ENCODE assay signal across 26 cellular contexts in genomic region chr18:79637921-79638855, GRCh38. TPM values are rescaled to one million over a fixed set of nuclear protein-coding genes. Genes with fewer than 3 reads are reported as not detected.
DNase-seq lines count a peak whose midpoint lies in the region; ATAC-seq and TF ChIP-seq lines count a peak whose summit lies in the region.
"Had no signal": no experiment of that assay in that cellular context is flagged by ENCODE, and none has a peak within 500 bp of the region (broad histone marks: within the 10 kb centered on the region; RNA-seq: fewer than 3 reads in every experiment).

No MANE protein-coding gene starts in this region.

- WGBS in mesendoderm (ENCODE audit: extremely low coverage, insufficient coverage, low lambda C conversion rate) = no CpG with 5 or more reads among the region's 95 CpGs
- WGBS in aorta, 2 donors = 16 to 30% methylated on average over 72 to 95 of the region's 95 CpGs

- H2BK5ac ChIP-seq in mesendoderm (ENCODE audit: low read length) = no peak overlapping the region

- H3K9ac ChIP-seq in mesendoderm (ENCODE audit: low read length) = peak overlapping the region; percentile 53
- H3K9ac ChIP-seq: KMS-11 had no signal

- no peak overlapping the region for H2AK5ac ChIP-seq in mesendoderm (ENCODE audit: low read length)

- no peak overlapping the region for H3K23ac ChIP-seq in mesendoderm (ENCODE audit: low read length)

- H2BK120ac ChIP-seq in mesendoderm (ENCODE audit: low read depth, low read length) = no peak overlapping the region

- H3K18ac ChIP-seq in mesendoderm (ENCODE audit: low read length) = peak overlapping the region; percentile 63

- peaks cover 62% of the 10 kb centered on the region for H3K27me3 ChIP-seq in left ventricle myocardium inferior (ENCODE audit: low read depth)
- peaks cover 4% of the 10 kb centered on the region for H3K27me3 ChIP-seq in mesendoderm (ENCODE audit: insufficient read depth, low read length, poor library complexity)
- H3K27me3 ChIP-seq in aorta (ENCODE audit: control insufficient read depth in 1 of 2, insufficient read depth in 2 of 2, low read length in 1 of 2) = no peaks in the 10 kb centered on the region
- H3K27me3 ChIP-seq: right lobe of liver, SJSA1, testis had no signal

- intact Hi-C loops in left ventricle myocardium inferior (cut with micrococcal nuclease) = no loop called here
- intact Hi-C loops in Right ventricle myocardium inferior (cut with DNase I) = no loop called here
- intact Hi-C loops in aorta (cut with DNase I) = loop anchor here (5.0 kb wide), 1 partner anchor 51 kb away; no protein-coding TSS in a partner anchor
- intact Hi-C loops in mucosa of descending colon (cut with DNase I, micrococcal nuclease) = no loop called here

- H4K5ac ChIP-seq in mesendoderm (ENCODE audit: low read length) = no peak overlapping the region

- no peak overlapping the region for H2BK15ac ChIP-seq in mesendoderm (replicated peaks; ENCODE audit: low read depth)

- DNase-seq in left ventricle myocardium inferior = no peak
- DNase-seq in Right ventricle myocardium inferior (ENCODE audit: missing footprints) = no peak
- peak; percentile 41 for DNase-seq in ecto neural progenitor cell (ENCODE audit: low spot score)
- DNase-seq in mesendoderm = no peak
- DNase-seq in aorta = no peak
- DNase-seq in mucosa of descending colon = no peak
- DNase-seq in SK-N-DZ (ENCODE audit: low spot score) = no peak
- DNase-seq in effector CD4-positive, alpha-beta T cell = no peak
- DNase-seq: 8988T; activated CD4-positive, alpha-beta memory T cell treated with anti-CD3 and anti-CD28 coated beads, Interleukin-2, amount 10 ng/mL, durations not matched to agents 7 days and 5 days; activated CD4-positive, CD25-positive, alpha-beta regulatory T cell treated with anti-CD3 and anti-CD28 coated beads, Interleukin-2, amount 50 U/mL, for 72 hours; activated effector memory CD4-positive, alpha-beta T cell treated with anti-CD3 and anti-CD28 coated beads, Interleukin-2, amount 50 U/mL, for 16 hours; activated naive CD8-positive, alpha-beta T cell treated with anti-CD3 and anti-CD28 coated beads for 36 hours; CD4-positive, CD25-positive, alpha-beta regulatory T cell; MM.1S; NCI-H1417 treated with DMSO at 0.1 percent for 48 hours; NCI-H2081 treated with DMSO at 0.1 percent for 48 hours; NCI-H345; right lobe of liver; stimulated activated CD4-positive, alpha-beta T cell treated with anti-CD3 and anti-CD28 coated beads, Interleukin-4, amount 100 ng/mL, for 4 hours; stimulated activated naive B cell treated with anti-CD40 and anti-IgM and Interleukin-4, amounts not matched to agents 10 μg/mL and 1 μg/mL and 100 μg/mL, for 72 hours; T-helper 1 cell; testis had no signal

- peak overlapping the region; percentile 50 for H3K4me2 ChIP-seq in mesendoderm (ENCODE audit: low read length)
- H3K4me2 ChIP-seq: KMS-11 had no signal

- H3K56ac ChIP-seq in mesendoderm (ENCODE audit: low read length) = peak overlapping the region; percentile 78

- peak overlapping the region; percentile 11 for H3K4me3 ChIP-seq in left ventricle myocardium inferior
- no peak overlapping the region for H3K4me3 ChIP-seq in mesendoderm (ENCODE audit: low read length)
- H3K4me3 ChIP-seq in aorta (ENCODE audit: low read length in 2 of 2) = no peak overlapping the region
- no peak overlapping the region for H3K4me3 ChIP-seq in mucosa of descending colon
- H3K4me3 ChIP-seq: GM12878, right lobe of liver, SJSA1 had no signal

- H3K36me3 ChIP-seq in left ventricle myocardium inferior (no peaks in the 10 kb centered on the region), mesendoderm (ENCODE audit: control insufficient read depth, insufficient read depth, low read length) (no peaks in the 10 kb centered on the region), aorta (ENCODE audit: control insufficient read depth in 1 of 2, insufficient read depth in 2 of 2, low read length in 1 of 2) (no peaks in the 10 kb centered on the region), mucosa of descending colon (ENCODE audit: low read depth) (no peaks in the 10 kb centered on the region)
- H3K36me3 ChIP-seq: right lobe of liver, SJSA1 had no signal

- no peaks in the 10 kb centered on the region for H3K9me3 ChIP-seq in left ventricle myocardium inferior (replicated peaks)
- H3K9me3 ChIP-seq in aorta (ENCODE audit: control insufficient read depth, low read length) = no peaks in the 10 kb centered on the region
- no peaks in the 10 kb centered on the region for H3K9me3 ChIP-seq in mucosa of descending colon
- H3K9me3 ChIP-seq: right lobe of liver, testis had no signal

- no peaks in the 10 kb centered on the region for H3K79me2 ChIP-seq in mesendoderm (ENCODE audit: control insufficient read depth, insufficient read depth, low read length)

- TF ChIP-seq CTCF in left ventricle myocardium inferior (IDR thresholded peaks at IDR 0.05; ENCODE audit: borderline replicate concordance) (no peak), mucosa of descending colon (IDR thresholded peaks at IDR 0.05) (no peak)

- no peak overlapping the region for H4K8ac ChIP-seq in mesendoderm (ENCODE audit: low read depth, low read length)

- H3K79me1 ChIP-seq in mesendoderm (ENCODE audit: low read length) = no peaks in the 10 kb centered on the region

- peak overlapping the region; percentile 45 for H3K4ac ChIP-seq in mesendoderm (ENCODE audit: low read depth, low read length)

- no peak overlapping the region for H3K27ac ChIP-seq in left ventricle myocardium inferior (replicated peaks)
- no peak overlapping the region for H3K27ac ChIP-seq in mesendoderm (ENCODE audit: low read depth, low read length)
- peak overlapping the region in 1 of 2 donors; percentile 29 for H3K27ac ChIP-seq in aorta (ENCODE audit: low read depth in 1 of 2, low read length in 2 of 2)
- H3K27ac ChIP-seq: KMS-11, right lobe of liver, SJSA1, testis had no signal

- no peak for ATAC-seq in Right ventricle myocardium inferior
- peak; percentile 76 for ATAC-seq in aorta (ENCODE audit: low FRiP score)
- ATAC-seq in mucosa of descending colon = no peak
- ATAC-seq: GM12878; right lobe of liver; stimulated activated naive B cell treated with anti-CD40 and anti-IgM and Interleukin-4, amounts not matched to agents 10 μg/mL and 1 μg/mL and 100 μg/mL, for 72 hours had no signal

- H3K4me1 ChIP-seq in left ventricle myocardium inferior (no peaks in the 10 kb centered on the region), mesendoderm (ENCODE audit: control insufficient read depth, low read depth, low read length) (no peaks in the 10 kb centered on the region), aorta (ENCODE audit: control insufficient read depth in 1 of 2, insufficient read depth in 2 of 2, low read length in 2 of 2) (no peaks in the 10 kb centered on the region), mucosa of descending colon (ENCODE audit: low read depth) (no peaks in the 10 kb centered on the region)
- H3K4me1 ChIP-seq: right lobe of liver, testis had no signal

RNA-seq across cellular contexts. Expression of gene CTDP1, which starts 41.4 kb away (rescaled TPM):
- total RNA-seq in left ventricle myocardium inferior (7.5 TPM), Right ventricle myocardium inferior (8.4 TPM), aorta (10 to 100 TPM; 18.5 to 19.8 TPM), mucosa of descending colon (10 to 100 TPM; 28.6 to 37.4 (median 30.1) TPM)
- polyA plus RNA-seq in mesendoderm (2013, experiment 1 of 2) = 19.0 TPM
- polyA plus RNA-seq in mesendoderm (2013, experiment 2 of 2) = 19.0 TPM
- 10 to 100 TPM in 1 of 2 donors, 1 to 10 TPM in 1; 7.0 to 14.9 TPM for polyA plus RNA-seq in aorta
- polyA plus RNA-seq in SK-N-DZ (2014; cell fraction: cytosol; rRNA removed) = 22.8 and 25.5 TPM in 2 replicates
- polyA plus RNA-seq in SK-N-DZ (2014; cell fraction: nucleus; rRNA removed) = 23.6 and 26.4 TPM in 2 replicates

Comparison
In these comparisons a context has a peak if more than half of its experiments do, and no peak if none do; other contexts are left out.
1. intact Hi-C loops: an anchor here in aorta (5.0 kb wide); none called in left ventricle myocardium inferior, Right ventricle myocardium inferior and mucosa of descending colon.